In the genomic region with DNA sequence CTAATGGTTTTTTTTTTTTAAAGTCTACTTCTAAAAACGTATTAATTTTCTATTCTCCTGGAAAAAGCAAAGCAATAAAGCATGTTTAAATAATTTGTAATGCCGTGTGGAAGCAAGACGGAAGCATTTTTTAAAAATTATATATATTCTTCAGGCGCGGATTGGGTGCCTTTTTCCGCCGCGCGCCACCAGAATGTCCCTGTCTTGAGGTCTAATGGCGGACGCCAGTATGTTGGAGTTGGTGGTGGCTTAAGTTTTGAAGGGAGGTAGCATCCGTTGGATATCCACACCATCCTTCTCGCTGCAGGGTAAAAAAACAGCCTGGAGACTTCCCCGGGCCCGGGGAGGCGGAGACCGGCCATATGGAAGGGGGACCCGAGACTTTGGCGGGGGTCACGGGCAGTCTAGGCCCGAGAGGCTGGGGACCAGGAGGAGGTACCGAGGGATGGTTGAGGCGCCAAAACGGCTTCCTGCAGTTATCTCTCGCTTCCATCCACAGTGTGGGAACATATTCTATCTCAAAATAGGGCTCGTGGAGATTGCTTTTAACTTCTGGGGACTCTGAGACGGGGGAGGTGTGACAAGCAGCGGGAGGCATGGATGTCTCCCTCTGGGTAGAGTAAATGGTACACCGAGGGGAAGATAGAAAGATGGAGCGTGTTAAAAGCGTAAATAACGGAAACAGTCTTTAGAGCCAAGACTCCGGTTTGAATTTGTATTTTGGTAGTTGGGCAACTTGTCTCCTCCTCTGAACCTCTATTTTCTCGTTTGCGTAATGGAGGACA, we compare ENCODE assay signal across 1 cellular context.
TF ChIP-seq lines count a peak whose summit lies in the region.

A gene (plus strand): TSS at position 196 of the 785 bp plus-strand sequence. CDS start 2,841 bp downstream, outside the sequence.

TF ChIP-seq in GM23338, 12 proteins besides CTCF, POLR2A, EP300 and RAD21:
- TF ChIP-seq, protein P1, sequence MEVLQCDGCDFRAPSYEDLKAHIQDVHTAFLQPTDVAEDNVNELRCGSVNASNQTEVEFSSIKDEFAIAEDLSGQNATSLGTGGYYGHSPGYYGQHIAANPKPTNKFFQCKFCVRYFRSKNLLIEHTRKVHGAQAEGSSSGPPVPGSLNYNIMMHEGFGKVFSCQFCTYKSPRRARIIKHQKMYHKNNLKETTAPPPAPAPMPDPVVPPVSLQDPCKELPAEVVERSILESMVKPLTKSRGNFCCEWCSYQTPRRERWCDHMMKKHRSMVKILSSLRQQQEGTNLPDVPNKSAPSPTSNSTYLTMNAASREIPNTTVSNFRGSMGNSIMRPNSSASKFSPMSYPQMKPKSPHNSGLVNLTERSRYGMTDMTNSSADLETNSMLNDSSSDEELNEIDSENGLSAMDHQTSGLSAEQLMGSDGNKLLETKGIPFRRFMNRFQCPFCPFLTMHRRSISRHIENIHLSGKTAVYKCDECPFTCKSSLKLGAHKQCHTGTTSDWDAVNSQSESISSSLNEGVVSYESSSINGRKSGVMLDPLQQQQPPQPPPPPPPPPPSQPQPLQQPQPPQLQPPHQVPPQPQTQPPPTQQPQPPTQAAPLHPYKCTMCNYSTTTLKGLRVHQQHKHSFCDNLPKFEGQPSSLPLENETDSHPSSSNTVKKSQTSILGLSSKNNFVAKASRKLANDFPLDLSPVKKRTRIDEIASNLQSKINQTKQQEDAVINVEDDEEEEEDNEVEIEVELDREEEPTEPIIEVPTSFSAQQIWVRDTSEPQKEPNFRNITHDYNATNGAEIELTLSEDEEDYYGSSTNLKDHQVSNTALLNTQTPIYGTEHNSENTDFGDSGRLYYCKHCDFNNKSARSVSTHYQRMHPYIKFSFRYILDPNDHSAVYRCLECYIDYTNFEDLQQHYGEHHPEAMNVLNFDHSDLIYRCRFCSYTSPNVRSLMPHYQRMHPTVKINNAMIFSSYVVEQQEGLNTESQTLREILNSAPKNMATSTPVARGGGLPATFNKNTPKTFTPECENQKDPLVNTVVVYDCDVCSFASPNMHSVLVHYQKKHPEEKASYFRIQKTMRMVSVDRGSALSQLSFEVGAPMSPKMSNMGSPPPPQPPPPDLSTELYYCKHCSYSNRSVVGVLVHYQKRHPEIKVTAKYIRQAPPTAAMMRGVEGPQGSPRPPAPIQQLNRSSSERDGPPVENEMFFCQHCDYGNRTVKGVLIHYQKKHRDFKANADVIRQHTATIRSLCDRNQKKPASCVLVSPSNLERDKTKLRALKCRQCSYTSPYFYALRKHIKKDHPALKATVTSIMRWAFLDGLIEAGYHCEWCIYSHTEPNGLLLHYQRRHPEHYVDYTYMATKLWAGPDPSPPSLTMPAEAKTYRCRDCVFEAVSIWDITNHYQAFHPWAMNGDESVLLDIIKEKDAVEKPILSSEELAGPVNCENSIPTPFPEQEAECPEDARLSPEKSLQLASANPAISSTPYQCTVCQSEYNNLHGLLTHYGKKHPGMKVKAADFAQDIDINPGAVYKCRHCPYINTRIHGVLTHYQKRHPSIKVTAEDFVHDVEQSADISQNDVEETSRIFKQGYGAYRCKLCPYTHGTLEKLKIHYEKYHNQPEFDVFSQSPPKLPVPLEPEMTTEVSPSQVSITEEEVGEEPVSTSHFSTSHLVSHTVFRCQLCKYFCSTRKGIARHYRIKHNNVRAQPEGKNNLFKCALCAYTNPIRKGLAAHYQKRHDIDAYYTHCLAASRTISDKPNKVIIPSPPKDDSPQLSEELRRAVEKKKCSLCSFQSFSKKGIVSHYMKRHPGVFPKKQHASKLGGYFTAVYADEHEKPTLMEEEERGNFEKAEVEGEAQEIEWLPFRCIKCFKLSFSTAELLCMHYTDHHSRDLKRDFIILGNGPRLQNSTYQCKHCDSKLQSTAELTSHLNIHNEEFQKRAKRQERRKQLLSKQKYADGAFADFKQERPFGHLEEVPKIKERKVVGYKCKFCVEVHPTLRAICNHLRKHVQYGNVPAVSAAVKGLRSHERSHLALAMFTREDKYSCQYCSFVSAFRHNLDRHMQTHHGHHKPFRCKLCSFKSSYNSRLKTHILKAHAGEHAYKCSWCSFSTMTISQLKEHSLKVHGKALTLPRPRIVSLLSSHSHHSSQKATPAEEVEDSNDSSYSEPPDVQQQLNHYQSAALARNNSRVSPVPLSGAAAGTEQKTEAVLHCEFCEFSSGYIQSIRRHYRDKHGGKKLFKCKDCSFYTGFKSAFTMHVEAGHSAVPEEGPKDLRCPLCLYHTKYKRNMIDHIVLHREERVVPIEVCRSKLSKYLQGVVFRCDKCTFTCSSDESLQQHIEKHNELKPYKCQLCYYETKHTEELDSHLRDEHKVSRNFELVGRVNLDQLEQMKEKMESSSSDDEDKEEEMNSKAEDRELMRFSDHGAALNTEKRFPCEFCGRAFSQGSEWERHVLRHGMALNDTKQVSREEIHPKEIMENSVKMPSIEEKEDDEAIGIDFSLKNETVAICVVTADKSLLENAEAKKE (CRISPR knock-in tag; IDR thresholded peaks at IDR 0.05) = no peak
- TF ChIP-seq POLR2AphosphoS5 (IDR thresholded peaks at IDR 0.05; ENCODE audit: low read depth) (peak; percentile 88), CREB1 (CRISPR knock-in tag; IDR thresholded peaks at IDR 0.05; ENCODE audit: low read depth) (no peak)
TF ChIP-seq in GM23338: peak in this region for 1.
